Comparison of ENCODE assay signal across 1 cellular context in genomic region chr22:44373234-44373633, GRCh38.
TF ChIP-seq lines count a peak whose summit lies in the region.

No MANE protein-coding gene starts in this region.

TF ChIP-seq in HepG2, 621 proteins besides CTCF, POLR2A, EP300 and RAD21 (continued from another document):
- TF ChIP-seq PRDM10 (CRISPR knock-in tag; IDR thresholded peaks at IDR 0.05; ENCODE audit: low read depth) (no peak), FIP1L1 (IDR thresholded peaks at IDR 0.05; ENCODE audit: borderline replicate concordance, insufficient read depth, low read depth, low read length) (no peak), PREB (CRISPR knock-in tag; IDR thresholded peaks at IDR 0.05) (no peak), HNF1A (IDR thresholded peaks at IDR 0.05; ENCODE audit: low read depth) (no peak), HNF1A (CRISPR knock-in tag; IDR thresholded peaks at IDR 0.05; ENCODE audit: borderline replicate concordance) (no peak), ZNF276 (CRISPR knock-in tag; IDR thresholded peaks at IDR 0.05; ENCODE audit: low read depth) (no peak), CREB1 (IDR thresholded peaks at IDR 0.05) (no peak), CREB1 (CRISPR knock-in tag; IDR thresholded peaks at IDR 0.05) (no peak), ZFP62 (CRISPR knock-in tag; IDR thresholded peaks at IDR 0.05) (no peak), ATRX (CRISPR knock-in tag; IDR thresholded peaks at IDR 0.05; ENCODE audit: borderline replicate concordance) (no peak), MYNN (CRISPR knock-in tag; IDR thresholded peaks at IDR 0.05; ENCODE audit: low read depth) (no peak), FOXJ3 (CRISPR knock-in tag; IDR thresholded peaks at IDR 0.05; ENCODE audit: borderline replicate concordance) (no peak), GATA4 (IDR thresholded peaks at IDR 0.05; ENCODE audit: borderline replicate concordance, low read depth) (no peak), CHCHD3 (CRISPR knock-in tag; IDR thresholded peaks at IDR 0.05) (no peak), PCBP1 (IDR thresholded peaks at IDR 0.05; ENCODE audit: borderline replicate concordance, low read depth, low read length) (no peak), SMAD1 (CRISPR knock-in tag; IDR thresholded peaks at IDR 0.05; ENCODE audit: borderline replicate concordance, low read depth) (no peak), DZIP1 (CRISPR knock-in tag; IDR thresholded peaks at IDR 0.05) (no peak)
